ENCODE assay signal across 8 cellular contexts in genomic region chr3:72756900-72757299, GRCh38.
A peak's percentile ranks its signal among the peaks of the same experiment; 100 is the strongest.
DNase-seq lines count a peak whose midpoint lies in the region; ATAC-seq and TF ChIP-seq lines count a peak whose summit lies in the region.

No MANE protein-coding gene starts in this region.

- H3K4me3 ChIP-seq in naive thymus-derived CD4-positive, alpha-beta T cell (ENCODE audit: low read length), result peak overlapping the region; percentile 37
- H3K4me3 ChIP-seq in BE2C (ENCODE audit: low read depth, low read length), result no peak overlapping the region

- H3K4me1 ChIP-seq in naive thymus-derived CD4-positive, alpha-beta T cell (ENCODE audit: control insufficient read depth in 2 of 2, insufficient read depth in 2 of 2, low read length in 2 of 2), result peaks cover 17 to 49% of the 10 kb centered on the region in 2 donors
- no peaks in the 10 kb centered on the region for H3K4me1 ChIP-seq in BE2C

- no peak for TF ChIP-seq CTCF in BE2C (IDR thresholded peaks at IDR 0.05; ENCODE audit: low read depth, low read length)

- peaks cover 17% of the 10 kb centered on the region for H3K36me3 Mint-ChIP-seq in T-helper 2 cell treated with Interferon-gamma antibody and Interleukin-4, amounts not matched to agents 5 μg/mL and 100 μg/mL, for 36 hours (ENCODE audit: low read depth)
- H3K36me3 Mint-ChIP-seq in naive thymus-derived CD4-positive, alpha-beta T cell, result peaks cover 0 to 27% (median 16%) of the 10 kb centered on the region in 5 donors

- intact Hi-C loops in naive thymus-derived CD4-positive, alpha-beta T cell (cut with micrococcal nuclease), result loop anchor here (1.0 to 10.0 kb wide), 11 partner anchors 9 to 1050 kb away; partner anchors contain the start of genes RYBP (in 2 of the 2) and SHQ1 (in 1 of the 2)

- H3K9me3 ChIP-seq in naive thymus-derived CD4-positive, alpha-beta T cell (ENCODE audit: control insufficient read depth in 2 of 3, low read length in 3 of 3), result no peaks in the 10 kb centered on the region
- no peaks in the 10 kb centered on the region for H3K9me3 ChIP-seq in BE2C

- peak overlapping the region; percentile 76 for H3K27ac Mint-ChIP-seq in T-helper 2 cell treated with Interferon-gamma antibody and Interleukin-4, amounts not matched to agents 5 μg/mL and 100 μg/mL, for 36 hours
- peak overlapping the region; percentile 86 to 99 (median 97) for H3K27ac Mint-ChIP-seq in naive thymus-derived CD4-positive, alpha-beta T cell

- POLR2A ChIA-PET in naive thymus-derived CD4-positive, alpha-beta T cell (lab: Charles Lee), result interaction anchor here (0.7 to 12.8 kb wide), 4 partner anchors 9 to 91 kb away, joined by 3 to 226 read pairs (median 7); no protein-coding TSS in a partner anchor

- peak overlapping the region; percentile 60 for H3K4me3 Mint-ChIP-seq in T-helper 2 cell treated with Interferon-gamma antibody and Interleukin-4, amounts not matched to agents 5 μg/mL and 100 μg/mL, for 36 hours
- H3K4me3 Mint-ChIP-seq in naive thymus-derived CD4-positive, alpha-beta T cell, result peak overlapping the region; percentile 51 to 84 (median 76)

- H3K9me3 Mint-ChIP-seq in T-helper 2 cell treated with Interferon-gamma antibody and Interleukin-4, amounts not matched to agents 5 μg/mL and 100 μg/mL, for 36 hours, result no peaks in the 10 kb centered on the region
- peaks cover 0 to 5% (median 0%) of the 10 kb centered on the region in 11 donors for H3K9me3 Mint-ChIP-seq in naive thymus-derived CD4-positive, alpha-beta T cell

- H3K27me3 ChIP-seq in naive thymus-derived CD4-positive, alpha-beta T cell (ENCODE audit: control insufficient read depth in 2 of 2, insufficient read depth in 2 of 2, low read length in 2 of 2), result no peaks in the 10 kb centered on the region
- H3K27me3 ChIP-seq in BE2C, result no peaks in the 10 kb centered on the region

- DNase-seq in activated T-cell treated with anti-CD3 and anti-CD28 coated beads for 1 hour (ENCODE audit: low read depth) (peak; percentile 22), BE2C (no peak), DMS53 (lab: John Stamatoyannopoulos, UW) (no peak), NCI-H345 treated with DMSO at 0.1 percent for 48 hours (lab: John Stamatoyannopoulos, UW; ENCODE audit: unreplicated experiment) (no peak)
- no peak for DNase-seq in activated T-cell treated with anti-CD3 and anti-CD28 coated beads, Interleukin-2, amount 50 U/mL, for 1 hour
- DNase-seq in T-helper 2 cell treated with Interferon-gamma antibody and Interleukin-4, amounts not matched to agents 5 μg/mL and 100 μg/mL, for 36 hours (ENCODE audit: low spot score), result peak; percentile 58
- DNase-seq in naive thymus-derived CD4-positive, alpha-beta T cell, result peak in 8 of 9 donors; percentile 24 to 87 (median 83)

- CTCF ChIA-PET in naive thymus-derived CD4-positive, alpha-beta T cell (lab: Charles Lee), result interaction anchor here (2.5 to 4.5 kb wide), 2 partner anchors 18 to 66 kb away, joined by 10 to 15 read pairs; no protein-coding TSS in a partner anchor

- ATAC-seq in HG03097 (IDR thresholded peaks at IDR 0.05; ENCODE audit: low FRiP score, unreplicated experiment), result peak; percentile 100
- peak; percentile 98 for ATAC-seq in naive thymus-derived CD4-positive, alpha-beta T cell

- peak overlapping the region; percentile 68 for H3K27ac ChIP-seq in naive thymus-derived CD4-positive, alpha-beta T cell (ENCODE audit: low read depth, low read length)

- H3K4me1 Mint-ChIP-seq in T-helper 2 cell treated with Interferon-gamma antibody and Interleukin-4, amounts not matched to agents 5 μg/mL and 100 μg/mL, for 36 hours (ENCODE audit: low read depth), result peaks cover 38% of the 10 kb centered on the region
- peaks cover 28 to 89% (median 80%) of the 10 kb centered on the region in 7 donors for H3K4me1 Mint-ChIP-seq in naive thymus-derived CD4-positive, alpha-beta T cell

- H3K36me3 ChIP-seq in naive thymus-derived CD4-positive, alpha-beta T cell (ENCODE audit: control insufficient read depth in 2 of 3, insufficient read depth in 3 of 3, low read length in 3 of 3), result no peaks in the 10 kb centered on the region
- H3K36me3 ChIP-seq in BE2C, result no peaks in the 10 kb centered on the region

- H3K27me3 Mint-ChIP-seq in T-helper 2 cell treated with Interferon-gamma antibody and Interleukin-4, amounts not matched to agents 5 μg/mL and 100 μg/mL, for 36 hours (ENCODE audit: low read depth), result no peaks in the 10 kb centered on the region
- H3K27me3 Mint-ChIP-seq in naive thymus-derived CD4-positive, alpha-beta T cell, result no peaks in the 10 kb centered on the region

Comparison
In these comparisons a context has a peak if more than half of its experiments do, and no peak if none do; other contexts are left out.
1. DNase-seq: peak in activated T-cell treated with anti-CD3 and anti-CD28 coated beads for 1 hour (single experiment), T-helper 2 cell treated with Interferon-gamma antibody and Interleukin-4, amounts not matched to agents 5 μg/mL and 100 μg/mL, for 36 hours (single experiment) and naive thymus-derived CD4-positive, alpha-beta T cell (8 of 9); none in activated T-cell treated with anti-CD3 and anti-CD28 coated beads, Interleukin-2, amount 50 U/mL, for 1 hour (single experiment), BE2C (single experiment), DMS53 (single experiment) and NCI-H345 treated with DMSO at 0.1 percent for 48 hours (single experiment).